13 cellular contexts compared by ENCODE assay signal in genomic region chr2:234677758-234678538, GRCh38.
DNase-seq lines count a peak whose midpoint lies in the region; ATAC-seq and TF ChIP-seq lines count a peak whose summit lies in the region.
"Had no signal": no experiment of that assay in that cellular context is flagged by ENCODE, and none has a peak within 500 bp of the region (broad histone marks: within the 10 kb centered on the region; RNA-seq: fewer than 3 reads in every experiment).

No MANE protein-coding gene starts in this region.

- ATAC-seq in omental fat pad (ENCODE audit: low FRiP score) (peak; percentile 20), GM19395 (IDR thresholded peaks at IDR 0.05; ENCODE audit: unreplicated experiment) (no peak), GM19397 (IDR thresholded peaks at IDR 0.05; ENCODE audit: unreplicated experiment) (no peak), HG03025 (IDR thresholded peaks at IDR 0.05; ENCODE audit: low FRiP score, unreplicated experiment) (no peak)

- TF ChIP-seq CTCF in omental fat pad (IDR thresholded peaks at IDR 0.05) = no peak

- DNase-seq in GM03348 (ENCODE audit: low spot score) = peak; percentile 42
- DNase-seq in NCI-H146 (lab: John Stamatoyannopoulos, UW) = peak; percentile 60
- peak; percentile 20 for DNase-seq in dedifferentiated amniotic fluid mesenchymal stem cell (ENCODE audit: extremely low spot score)
- DNase-seq in omental fat pad (ENCODE audit: low spot score) = no peak
- DNase-seq: activated CD4-positive, alpha-beta T cell treated with anti-CD3 and anti-CD28 coated beads, Interleukin-2, amount 50 U/mL, for 48 hours; activated effector memory CD4-positive, alpha-beta T cell treated with Interleukin-2 at 50 U/mL for 16 hours; NCI-H2081 treated with DMSO at 0.1 percent for 48 hours; occipital lobe; OCI-M1; stimulated activated CD4-positive, alpha-beta T cell treated with anti-CD3 and anti-CD28 coated beads, Interleukin-12 subunit alpha, Interleukin-12 subunit beta, amount 100 ng/mL, for 4 hours had no signal
